ENCODE assay signal across 8 cellular contexts in the genomic region with DNA sequence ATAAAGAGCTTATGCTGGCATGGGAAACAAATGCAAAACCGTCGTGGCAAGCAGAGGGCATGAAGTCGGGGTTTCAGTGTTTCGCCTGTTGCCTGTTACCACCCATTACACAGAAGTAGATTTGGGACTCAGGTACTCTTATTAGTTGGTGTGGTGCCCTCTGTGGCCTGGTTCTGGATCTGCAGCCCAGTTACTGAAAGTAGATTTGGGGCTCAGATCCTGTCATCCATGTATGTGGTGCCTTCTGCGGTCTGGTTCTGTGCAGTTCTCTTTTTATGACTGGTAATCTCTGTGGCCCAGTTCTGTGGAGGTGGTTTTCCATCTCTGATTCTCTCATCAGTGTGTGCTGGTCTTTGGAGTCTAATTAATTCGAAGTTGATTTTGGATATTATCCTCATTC. TPM values are rescaled to one million over a fixed set of nuclear protein-coding genes. Genes with fewer than 3 reads are reported as not detected.
DNase-seq lines count a peak whose midpoint lies in the region; ATAC-seq and TF ChIP-seq lines count a peak whose summit lies in the region.

No MANE protein-coding gene starts in this region.

- peak; percentile 46 for DNase-seq in AG08395 (ENCODE audit: low spot score)
- DNase-seq in RPMI8226, result peak; percentile 46
- DNase-seq in endothelial cell (ENCODE audit: low spot score), result peak; percentile 28
- DNase-seq in stimulated activated CD4-positive, alpha-beta T cell treated with anti-CD3 and anti-CD28 coated beads, Interleukin-2, amount 100 ng/mL, for 48 hours, result peak; percentile 27 to 39
- DNase-seq in sigmoid colon, result no peak
- no peak for DNase-seq in middle frontal gyrus (ENCODE audit: extremely low spot score, low spot score)

- H3K4me3 Mint-ChIP-seq in endothelial cell (ENCODE audit: unreplicated experiment), result no peak overlapping the region

- no peaks in the 10 kb centered on the region for H3K9me3 ChIP-seq in sigmoid colon

- H3K27ac Mint-ChIP-seq in endothelial cell (ENCODE audit: unreplicated experiment), result no peak overlapping the region

- ATAC-seq in HG02870 (IDR thresholded peaks at IDR 0.05; ENCODE audit: unreplicated experiment), result peak; percentile 82

- no peak overlapping the region for H3K27ac ChIP-seq in sigmoid colon

- H3K27me3 ChIP-seq in sigmoid colon, result no peaks in the 10 kb centered on the region

- WGBS in sigmoid colon, 2 donors, result 78 to 88% methylated on average over 6 of the region's 6 CpGs

- H3K4me1 ChIP-seq in sigmoid colon, result no peaks in the 10 kb centered on the region

- TF ChIP-seq POLR2A in sigmoid colon (IDR thresholded peaks at IDR 0.05), result no peak

- no peak overlapping the region for H3K4me3 ChIP-seq in sigmoid colon

- no peaks in the 10 kb centered on the region for H3K4me1 Mint-ChIP-seq in endothelial cell (ENCODE audit: unreplicated experiment)

- H3K9me3 Mint-ChIP-seq in endothelial cell (ENCODE audit: unreplicated experiment), result no peaks in the 10 kb centered on the region

- no peak for TF ChIP-seq EP300 in sigmoid colon (IDR thresholded peaks at IDR 0.05)

- intact Hi-C loops in sigmoid colon (cut with DNase I), result no loop called here

- H3K36me3 ChIP-seq in sigmoid colon, result no peaks in the 10 kb centered on the region

- no peaks in the 10 kb centered on the region for H3K27me3 Mint-ChIP-seq in endothelial cell (ENCODE audit: unreplicated experiment)

- TF ChIP-seq CTCF in GM12874 (IDR thresholded peaks at IDR 0.05; ENCODE audit: insufficient read depth, low read depth, low read length) (peak; percentile 70), endothelial cell (IDR thresholded peaks at IDR 0.05; ENCODE audit: unreplicated experiment) (peak; percentile 6), sigmoid colon (IDR thresholded peaks at IDR 0.05) (no peak)

- no peaks in the 10 kb centered on the region for H3K36me3 Mint-ChIP-seq in endothelial cell (ENCODE audit: low read depth, unreplicated experiment)

RNA-seq across cellular contexts. Expression of a gene that starts 45.2 kb away (rescaled TPM):
- 23.7 TPM for total RNA-seq in endothelial cell (ENCODE audit: unreplicated experiment)
- total RNA-seq in sigmoid colon, result 10 to 100 TPM; 13.0 to 18.0 (median 13.3) TPM
- 10 to 100 TPM in 1 of 3 donors, 1 to 10 TPM in 2; 3.6 to 10.3 (median 4.9) TPM for polyA plus RNA-seq in sigmoid colon

Comparison
In these comparisons a context has a peak if more than half of its experiments do, and no peak if none do; other contexts are left out.
1. DNase-seq: peak in AG08395 (single experiment), RPMI8226 (single experiment), endothelial cell (single experiment) and stimulated activated CD4-positive, alpha-beta T cell treated with anti-CD3 and anti-CD28 coated beads, Interleukin-2, amount 100 ng/mL, for 48 hours (2 of 2); none in sigmoid colon (single experiment) and middle frontal gyrus (single experiment).
2. CTCF ChIP-seq: peak in GM12874 (single experiment) and endothelial cell (single experiment); none in sigmoid colon (0 of 4).